ENCODE assay signal across 9 cellular contexts in genomic region chr13:113970810-113971470, GRCh38. TPM values are rescaled to one million over a fixed set of nuclear protein-coding genes. Genes with fewer than 3 reads are reported as not detected.
DNase-seq lines count a peak whose midpoint lies in the region; ATAC-seq and TF ChIP-seq lines count a peak whose summit lies in the region.
"Had no signal": no experiment of that assay in that cellular context is flagged by ENCODE, and none has a peak within 500 bp of the region (broad histone marks: within the 10 kb centered on the region; RNA-seq: fewer than 3 reads in every experiment).

No MANE protein-coding gene starts in this region.

- H3K27ac ChIP-seq in breast epithelium (peak overlapping the region; percentile 91 to 95), stomach smooth muscle (ENCODE audit: low read length) (peak overlapping the region; percentile 76)

- H3K36me3 ChIP-seq in breast epithelium (no peaks in the 10 kb centered on the region), stomach smooth muscle (ENCODE audit: control insufficient read depth in 2 of 2, insufficient read depth in 2 of 2, low read length in 2 of 2) (peaks cover 4 to 7% of the 10 kb centered on the region in 2 donors)

- H3K9ac ChIP-seq in stomach smooth muscle (ENCODE audit: low read length in 2 of 2), result peak overlapping the region in 1 of 2 donors; percentile 50

- H3K9me3 ChIP-seq in breast epithelium (no peaks in the 10 kb centered on the region), stomach smooth muscle (ENCODE audit: control insufficient read depth in 2 of 2, low read length in 2 of 2) (no peaks in the 10 kb centered on the region), T-helper 17 cell (ENCODE audit: control insufficient read depth, low read length, poor library complexity, severe bottlenecking) (no peaks in the 10 kb centered on the region)

- H3K4me1 ChIP-seq in breast epithelium, result peaks cover 5 to 12% of the 10 kb centered on the region in 2 donors
- H3K4me1 ChIP-seq in stomach smooth muscle (ENCODE audit: control insufficient read depth, insufficient read depth, low read length), result peaks cover 19% of the 10 kb centered on the region

- no peak overlapping the region for H3K4me3 Mint-ChIP-seq in T-helper 17 cell
- H3K4me3 Mint-ChIP-seq: T-helper 2 cell treated with Interferon-gamma antibody and Interleukin-4, amounts not matched to agents 5 μg/mL and 100 μg/mL, for 36 hours had no signal

- H3K36me3 Mint-ChIP-seq in T-helper 17 cell (ENCODE audit: low read depth), result peaks cover 2% of the 10 kb centered on the region

- ATAC-seq in T-helper 17 cell, result no peak

- H3K4me1 Mint-ChIP-seq in T-helper 17 cell, result peaks cover 4% of the 10 kb centered on the region

- no peak for TF ChIP-seq CTCF in breast epithelium (IDR thresholded peaks at IDR 0.05)

- no peak for TF ChIP-seq RAD21 in Ishikawa (IDR thresholded peaks at IDR 0.05; ENCODE audit: low read depth)

- H3K4me3 ChIP-seq in breast epithelium (peak overlapping the region in 2 of 3 donors; percentile 38 to 57), stomach smooth muscle (ENCODE audit: low read length in 2 of 2) (peak overlapping the region in 1 of 2 donors; percentile 44)

- intact Hi-C loops in breast epithelium (cut with DNase I; ENCODE audit: low total_unique reads), result no loop called here

- TF ChIP-seq EP300 in Ishikawa (IDR thresholded peaks at IDR 0.05; ENCODE audit: borderline replicate concordance), result no peak

- H3K27ac Mint-ChIP-seq in T-helper 17 cell, result no peak overlapping the region
- H3K27ac Mint-ChIP-seq: T-helper 2 cell treated with Interferon-gamma antibody and Interleukin-4, amounts not matched to agents 5 μg/mL and 100 μg/mL, for 36 hours had no signal

- no peaks in the 10 kb centered on the region for H3K27me3 ChIP-seq in breast epithelium
- no peaks in the 10 kb centered on the region for H3K27me3 ChIP-seq in stomach smooth muscle (ENCODE audit: control insufficient read depth in 1 of 2, insufficient read depth in 2 of 2, low read length in 2 of 2)

- H3K27me3 Mint-ChIP-seq in T-helper 17 cell, result no peaks in the 10 kb centered on the region

- no peak for TF ChIP-seq POLR2A in breast epithelium (IDR thresholded peaks at IDR 0.05)

- DNase-seq in breast epithelium (ENCODE audit: low spot score in 2 of 2) (peak; percentile 81 to 91), kidney tubule cell (ENCODE audit: low spot score) (peak; percentile 74), NCI-H1694 (lab: John Stamatoyannopoulos, UW) (no peak), occipital lobe (lab: John Stamatoyannopoulos, UW) (no peak), AG20443 (ENCODE audit: low spot score) (no peak), T-helper 17 cell (no peak)

TF ChIP-seq in Ishikawa, 13 proteins besides CTCF, POLR2A, EP300 and RAD21:
- no peak for TF ChIP-seq CREB1 (IDR thresholded peaks at IDR 0.05; ENCODE audit: low read depth)
- peak; percentile 58; the same call in 1 of the 2 replicates for TF ChIP-seq NFIC (IDR thresholded peaks at IDR 0.05)

RNA-seq across cellular contexts. Expression of gene C13orf46, which starts 2.9 kb away (rescaled TPM):
- total RNA-seq in breast epithelium (under 1 TPM; 0.16 to 0.73 (median 0.66) TPM), occipital lobe (0.16 TPM), T-helper 17 cell (10 to 100 TPM; 18.6 to 22.6 TPM)

Comparison
In these comparisons a context has a peak if more than half of its experiments do, and no peak if none do; other contexts are left out.
1. DNase-seq: peak in breast epithelium (2 of 2) and kidney tubule cell (single experiment); none in NCI-H1694 (single experiment), occipital lobe (single experiment), AG20443 (single experiment) and T-helper 17 cell (0 of 3).
2. RNA of gene C13orf46, which starts 2.9 kb away (total RNA-seq): 18.6 to 22.6 TPM in T-helper 17 cell; 0.16 to 0.73 TPM in breast epithelium and 0.16 TPM in occipital lobe (single experiment); every median in the first group is over 10 times any median in the second.